In the genomic region with DNA sequence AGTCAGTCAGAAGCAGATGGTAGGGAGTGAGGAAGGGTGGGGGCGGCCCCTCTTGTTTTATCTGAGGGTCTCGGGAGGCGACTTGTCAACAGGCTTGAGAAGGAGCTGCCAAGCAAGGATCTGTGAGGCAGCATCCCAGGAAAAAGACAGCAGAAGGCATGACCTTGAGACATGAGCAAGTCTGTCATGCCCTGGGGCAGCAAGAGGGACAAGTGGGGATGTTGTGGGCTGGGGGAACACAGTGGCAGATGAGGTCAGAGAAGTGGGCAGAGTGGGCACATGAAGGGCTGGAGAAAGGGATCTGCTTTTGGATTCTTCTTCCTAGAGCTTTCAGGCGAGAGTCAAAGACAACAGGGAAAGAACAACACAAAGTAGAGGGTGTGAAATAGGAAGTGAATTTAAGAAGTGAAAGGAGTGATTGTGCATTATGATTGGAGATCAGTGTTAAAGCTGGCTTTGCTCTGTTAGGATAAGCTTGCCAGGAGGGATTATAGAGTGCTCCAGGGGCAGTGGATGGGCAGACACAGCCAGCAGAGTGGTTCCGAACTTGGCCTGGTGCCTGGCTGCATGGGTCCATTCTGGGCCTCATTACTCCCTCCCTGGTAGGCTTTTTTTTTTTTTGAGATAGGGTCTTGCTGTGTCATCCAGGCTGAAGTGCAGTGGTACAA, we compare ENCODE assay signal across 25 cellular contexts.
DNase-seq lines count a peak whose midpoint lies in the region; ATAC-seq and TF ChIP-seq lines count a peak whose summit lies in the region.
"Had no signal": no experiment of that assay in that cellular context is flagged by ENCODE, and none has a peak within 500 bp of the region (broad histone marks: within the 10 kb centered on the region; RNA-seq: fewer than 3 reads in every experiment).

No MANE protein-coding gene starts in this region.

- no peak overlapping the region for H3K4me3 ChIP-seq in H7 (ENCODE audit: insufficient read depth, low read depth, low read length)
- H3K4me3 ChIP-seq: A549; BLaER1 treated with 17β-estradiol and CSF1 and Interleukin-3, amounts not matched to agents 10 nM and 100 nM; breast epithelium; GM23248; Peyer's patch had no signal

- H3K4me3 Mint-ChIP-seq in CD14-positive monocyte: peak overlapping the region in 1 of 2 donors; percentile 57
- no peak overlapping the region for H3K4me3 Mint-ChIP-seq in WTC11
- H3K4me3 Mint-ChIP-seq in memory B cell: no peak overlapping the region
- H3K4me3 Mint-ChIP-seq: activated CD4-positive, alpha-beta T cell treated with anti-CD3 and anti-CD28 coated beads for 36 hours; activated CD8-positive, alpha-beta memory T cell treated with anti-CD3 and anti-CD28 coated beads, Interleukin-2, amount 10 ng/mL, durations not matched to agents 7 days and 5 days; activated T-helper 17 cell treated with anti-CD3 and anti-CD28 coated beads, Interleukin-2, amount 50 U/mL, for 72 hours; natural killer cell had no signal

- peak overlapping the region in 5 of 7 donors; percentile 4 to 34 (median 17) for H3K27ac Mint-ChIP-seq in CD14-positive monocyte
- H3K27ac Mint-ChIP-seq in WTC11: peak overlapping the region; percentile 28
- H3K27ac Mint-ChIP-seq in memory B cell: peak overlapping the region; percentile 0
- H3K27ac Mint-ChIP-seq: activated CD4-positive, alpha-beta T cell treated with anti-CD3 and anti-CD28 coated beads for 36 hours; activated CD8-positive, alpha-beta memory T cell treated with anti-CD3 and anti-CD28 coated beads, Interleukin-2, amount 10 ng/mL, durations not matched to agents 7 days and 5 days; activated T-helper 17 cell treated with anti-CD3 and anti-CD28 coated beads, Interleukin-2, amount 50 U/mL, for 72 hours; natural killer cell had no signal

- H3K27me3 Mint-ChIP-seq in CD14-positive monocyte (ENCODE audit: low read depth in 3 of 3): peaks cover 0 to 2% (median 0%) of the 10 kb centered on the region in 3 donors
- no peaks in the 10 kb centered on the region for H3K27me3 Mint-ChIP-seq in WTC11 (ENCODE audit: low read depth)
- H3K27me3 Mint-ChIP-seq in memory B cell: no peaks in the 10 kb centered on the region
- H3K27me3 Mint-ChIP-seq: activated CD4-positive, alpha-beta T cell treated with anti-CD3 and anti-CD28 coated beads for 36 hours; activated CD8-positive, alpha-beta memory T cell treated with anti-CD3 and anti-CD28 coated beads, Interleukin-2, amount 10 ng/mL, durations not matched to agents 7 days and 5 days; activated T-helper 17 cell treated with anti-CD3 and anti-CD28 coated beads, Interleukin-2, amount 50 U/mL, for 72 hours had no signal

- TF ChIP-seq CTCF in CD14-positive monocyte (IDR thresholded peaks at IDR 0.05): no peak
- TF ChIP-seq CTCF in WTC11 (IDR thresholded peaks at IDR 0.05): no peak

- H3K36me3 ChIP-seq in H7 (replicated peaks; ENCODE audit: control insufficient read depth, insufficient read depth, low read length): peaks cover 8% of the 10 kb centered on the region
- H3K36me3 ChIP-seq: breast epithelium, Peyer's patch had no signal

- POLR2A ChIA-PET in WTC11 (lab: Charles Lee): no interaction called here

- H3K4me1 Mint-ChIP-seq in CD14-positive monocyte (peaks cover 11% of the 10 kb centered on the region), WTC11 (no peaks in the 10 kb centered on the region), memory B cell (peaks cover 3% of the 10 kb centered on the region)
- H3K4me1 Mint-ChIP-seq: activated CD4-positive, alpha-beta T cell treated with anti-CD3 and anti-CD28 coated beads for 36 hours; activated CD8-positive, alpha-beta memory T cell treated with anti-CD3 and anti-CD28 coated beads, Interleukin-2, amount 10 ng/mL, durations not matched to agents 7 days and 5 days; natural killer cell had no signal

- CTCF ChIA-PET in WTC11 (lab: Charles Lee): no interaction called here

- intact Hi-C loops in CD14-positive monocyte (cut with micrococcal nuclease): no loop called here

- DNase-seq in CD14-positive monocyte (ENCODE audit: low spot score) (no peak), WTC11 (ENCODE audit: low spot score) (no peak), memory B cell (ENCODE audit: low spot score in 2 of 2) (no peak), DMS53 treated with DMSO at 0.1 percent for 48 hours (lab: John Stamatoyannopoulos, UW; ENCODE audit: unreplicated experiment) (no peak), H7 (no peak)
- no peak for DNase-seq in activated naive CD4-positive, alpha-beta T cell treated with anti-CD3 and anti-CD28 coated beads, Interleukin-2, amount 50 U/mL, for 16 hours
- DNase-seq: activated CD4-positive, alpha-beta T cell treated with anti-CD3 and anti-CD28 coated beads for 36 hours; activated CD8-positive, alpha-beta memory T cell treated with anti-CD3 and anti-CD28 coated beads, Interleukin-2, amount 10 ng/mL, durations not matched to agents 7 days and 5 days; dermis blood vessel endothelial cell; DMS 273 treated with DMSO at 0.1 percent for 48 hours; foreskin fibroblast; GM23248; kidney glomerular epithelial cell; natural killer cell; NCI-H146; NCI-H748 treated with DMSO at 0.1 percent for 48 hours; Peyer's patch; posterior cingulate gyrus; stimulated activated CD4-positive, alpha-beta T cell treated with anti-CD3 and anti-CD28 coated beads, Interleukin-4, amount 100 ng/mL, for 4 hours had no signal

- ATAC-seq in GM21576 (IDR thresholded peaks at IDR 0.05; ENCODE audit: unreplicated experiment) (peak; percentile 63), WTC11 (no peak), memory B cell (ENCODE audit: low read depth) (no peak), HG03565 (IDR thresholded peaks at IDR 0.05; ENCODE audit: unreplicated experiment) (no peak)
- ATAC-seq: A549; activated CD4-positive, alpha-beta T cell treated with anti-CD3 and anti-CD28 coated beads for 36 hours; activated CD8-positive, alpha-beta memory T cell treated with anti-CD3 and anti-CD28 coated beads, Interleukin-2, amount 10 ng/mL, durations not matched to agents 7 days and 5 days; activated T-helper 17 cell treated with anti-CD3 and anti-CD28 coated beads, Interleukin-2, amount 50 U/mL, for 72 hours; natural killer cell had no signal

- H3K27me3 ChIP-seq in H7 (ENCODE audit: control insufficient read depth, insufficient read depth, low read length): no peaks in the 10 kb centered on the region
- H3K27me3 ChIP-seq: BLaER1 treated with 17β-estradiol and CSF1 and Interleukin-3, amounts not matched to agents 10 nM and 100 nM; breast epithelium; Peyer's patch had no signal

- H3K9me3 Mint-ChIP-seq in CD14-positive monocyte (peaks cover 0 to 2% (median 0%) of the 10 kb centered on the region in 7 donors), WTC11 (peaks cover 13% of the 10 kb centered on the region), memory B cell (no peaks in the 10 kb centered on the region)
- H3K9me3 Mint-ChIP-seq: activated T-helper 17 cell treated with anti-CD3 and anti-CD28 coated beads, Interleukin-2, amount 50 U/mL, for 72 hours; natural killer cell had no signal

- H3K36me3 Mint-ChIP-seq in CD14-positive monocyte (peaks cover 10 to 22% of the 10 kb centered on the region in 2 donors), WTC11 (peaks cover 56% of the 10 kb centered on the region), memory B cell (peaks cover 26% of the 10 kb centered on the region)
- H3K36me3 Mint-ChIP-seq: natural killer cell had no signal

TF ChIP-seq in WTC11, 78 proteins besides CTCF, POLR2A, EP300 and RAD21 (continues in another document):
- TF ChIP-seq, protein P1, sequence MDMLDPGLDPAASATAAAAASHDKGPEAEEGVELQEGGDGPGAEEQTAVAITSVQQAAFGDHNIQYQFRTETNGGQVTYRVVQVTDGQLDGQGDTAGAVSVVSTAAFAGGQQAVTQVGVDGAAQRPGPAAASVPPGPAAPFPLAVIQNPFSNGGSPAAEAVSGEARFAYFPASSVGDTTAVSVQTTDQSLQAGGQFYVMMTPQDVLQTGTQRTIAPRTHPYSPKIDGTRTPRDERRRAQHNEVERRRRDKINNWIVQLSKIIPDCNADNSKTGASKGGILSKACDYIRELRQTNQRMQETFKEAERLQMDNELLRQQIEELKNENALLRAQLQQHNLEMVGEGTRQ (CRISPR knock-in tag; IDR thresholded peaks at IDR 0.05): no peak
- TF ChIP-seq, protein P2, sequence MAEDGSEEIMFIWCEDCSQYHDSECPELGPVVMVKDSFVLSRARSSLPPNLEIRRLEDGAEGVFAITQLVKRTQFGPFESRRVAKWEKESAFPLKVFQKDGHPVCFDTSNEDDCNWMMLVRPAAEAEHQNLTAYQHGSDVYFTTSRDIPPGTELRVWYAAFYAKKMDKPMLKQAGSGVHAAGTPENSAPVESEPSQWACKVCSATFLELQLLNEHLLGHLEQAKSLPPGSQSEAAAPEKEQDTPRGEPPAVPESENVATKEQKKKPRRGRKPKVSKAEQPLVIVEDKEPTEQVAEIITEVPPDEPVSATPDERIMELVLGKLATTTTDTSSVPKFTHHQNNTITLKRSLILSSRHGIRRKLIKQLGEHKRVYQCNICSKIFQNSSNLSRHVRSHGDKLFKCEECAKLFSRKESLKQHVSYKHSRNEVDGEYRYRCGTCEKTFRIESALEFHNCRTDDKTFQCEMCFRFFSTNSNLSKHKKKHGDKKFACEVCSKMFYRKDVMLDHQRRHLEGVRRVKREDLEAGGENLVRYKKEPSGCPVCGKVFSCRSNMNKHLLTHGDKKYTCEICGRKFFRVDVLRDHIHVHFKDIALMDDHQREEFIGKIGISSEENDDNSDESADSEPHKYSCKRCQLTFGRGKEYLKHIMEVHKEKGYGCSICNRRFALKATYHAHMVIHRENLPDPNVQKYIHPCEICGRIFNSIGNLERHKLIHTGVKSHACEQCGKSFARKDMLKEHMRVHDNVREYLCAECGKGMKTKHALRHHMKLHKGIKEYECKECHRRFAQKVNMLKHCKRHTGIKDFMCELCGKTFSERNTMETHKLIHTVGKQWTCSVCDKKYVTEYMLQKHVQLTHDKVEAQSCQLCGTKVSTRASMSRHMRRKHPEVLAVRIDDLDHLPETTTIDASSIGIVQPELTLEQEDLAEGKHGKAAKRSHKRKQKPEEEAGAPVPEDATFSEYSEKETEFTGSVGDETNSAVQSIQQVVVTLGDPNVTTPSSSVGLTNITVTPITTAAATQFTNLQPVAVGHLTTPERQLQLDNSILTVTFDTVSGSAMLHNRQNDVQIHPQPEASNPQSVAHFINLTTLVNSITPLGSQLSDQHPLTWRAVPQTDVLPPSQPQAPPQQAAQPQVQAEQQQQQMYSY (CRISPR knock-in tag; IDR thresholded peaks at IDR 0.05): no peak
- no peak for TF ChIP-seq ATF2 (CRISPR knock-in tag; IDR thresholded peaks at IDR 0.05; ENCODE audit: borderline replicate concordance, low read depth)
